8 cellular contexts compared by ENCODE assay signal in genomic region chr11:10302294-10302743, GRCh38. TPM values are rescaled to one million over a fixed set of nuclear protein-coding genes. Genes with fewer than 3 reads are reported as not detected.
DNase-seq lines count a peak whose midpoint lies in the region; ATAC-seq and TF ChIP-seq lines count a peak whose summit lies in the region.

No MANE protein-coding gene starts in this region.

- DNase-seq in CD4-positive, CD25-positive, alpha-beta regulatory T cell: no peak
- no peak for DNase-seq in NB4 (ENCODE audit: low read depth)
- no peak for DNase-seq in coronary artery (ENCODE audit: low spot score)
- DNase-seq in pons (ENCODE audit: low spot score): no peak
- DNase-seq in NCI-H2107 (lab: John Stamatoyannopoulos, UW): no peak
- no peak for DNase-seq in cerebellar nuclear complex (lab: John Stamatoyannopoulos, UW)
- DNase-seq in NCI-H524 (lab: John Stamatoyannopoulos, UW): no peak

- TF ChIP-seq POLR2A in NB4 (IDR thresholded peaks at IDR 0.05; ENCODE audit: extremely low read depth, insufficient read length): no peak

- peaks cover 29% of the 10 kb centered on the region for H3K27me3 ChIP-seq in CD4-positive, CD25-positive, alpha-beta regulatory T cell (ENCODE audit: control insufficient read depth, insufficient read depth, low read length)
- H3K27me3 ChIP-seq in muscle layer of duodenum (ENCODE audit: low read depth, low read length): no peaks in the 10 kb centered on the region

- peak overlapping the region; percentile 90 to 97 (median 92) for H3K27ac Mint-ChIP-seq in CD4-positive, CD25-positive, alpha-beta regulatory T cell

- no peaks in the 10 kb centered on the region for H3K36me3 ChIP-seq in CD4-positive, CD25-positive, alpha-beta regulatory T cell (ENCODE audit: control insufficient read depth, insufficient read depth, low read length)
- H3K36me3 ChIP-seq in muscle layer of duodenum (ENCODE audit: control insufficient read depth in 1 of 2, insufficient read depth in 2 of 2, low read length in 2 of 2): no peaks in the 10 kb centered on the region

- TF ChIP-seq CTCF in NB4 (IDR thresholded peaks at IDR 0.05; ENCODE audit: low read depth, low read length): no peak
- TF ChIP-seq CTCF in coronary artery (IDR thresholded peaks at IDR 0.05): no peak

- H3K27ac ChIP-seq in CD4-positive, CD25-positive, alpha-beta regulatory T cell (ENCODE audit: insufficient read depth, low read length, poor library complexity, severe bottlenecking): peak overlapping the region; percentile 62
- H3K27ac ChIP-seq in coronary artery (peak overlapping the region; percentile 80 to 88), muscle layer of duodenum (ENCODE audit: low read length) (peak overlapping the region; percentile 94)

- H3K4me3 ChIP-seq in CD4-positive, CD25-positive, alpha-beta regulatory T cell (ENCODE audit: low read depth, low read length): peak overlapping the region; percentile 94
- H3K4me3 ChIP-seq in NB4 (ENCODE audit: low read depth, low read length) (peak overlapping the region; percentile 74), coronary artery (peak overlapping the region; percentile 80), muscle layer of duodenum (ENCODE audit: low read depth in 1 of 2, low read length in 2 of 2) (peak overlapping the region; percentile 85 to 89)

- peaks cover 76% of the 10 kb centered on the region for H3K27me3 Mint-ChIP-seq in CD4-positive, CD25-positive, alpha-beta regulatory T cell

- H3K9me3 Mint-ChIP-seq in CD4-positive, CD25-positive, alpha-beta regulatory T cell: peaks cover 0 to 6% (median 0%) of the 10 kb centered on the region in 7 donors

- H3K4me1 Mint-ChIP-seq in CD4-positive, CD25-positive, alpha-beta regulatory T cell: peaks cover 17 to 58% (median 29%) of the 10 kb centered on the region in 4 donors

- peaks cover 44% of the 10 kb centered on the region for H3K4me1 ChIP-seq in CD4-positive, CD25-positive, alpha-beta regulatory T cell (ENCODE audit: control insufficient read depth, insufficient read depth, low read length, poor library complexity, severe bottlenecking)
- H3K4me1 ChIP-seq in muscle layer of duodenum (ENCODE audit: control insufficient read depth in 1 of 2, insufficient read depth in 2 of 2, low read length in 2 of 2): peaks cover 8 to 13% of the 10 kb centered on the region in 2 donors

- ATAC-seq in CD4-positive, CD25-positive, alpha-beta regulatory T cell (ENCODE audit: low read depth in 2 of 2): no peak

- no peaks in the 10 kb centered on the region for H3K36me3 Mint-ChIP-seq in CD4-positive, CD25-positive, alpha-beta regulatory T cell

- peak overlapping the region; percentile 97 to 99 (median 98) for H3K4me3 Mint-ChIP-seq in CD4-positive, CD25-positive, alpha-beta regulatory T cell

- H3K9me3 ChIP-seq in CD4-positive, CD25-positive, alpha-beta regulatory T cell (ENCODE audit: control insufficient read depth in 2 of 2, low read length in 2 of 2): no peaks in the 10 kb centered on the region
- H3K9me3 ChIP-seq in muscle layer of duodenum (ENCODE audit: control insufficient read depth in 1 of 2, low read length in 2 of 2): no peaks in the 10 kb centered on the region

RNA-seq across cellular contexts. Expression of gene ADM, which starts 2.6 kb away (rescaled TPM):
- 0.39 TPM for total RNA-seq in CD4-positive, CD25-positive, alpha-beta regulatory T cell
- not detected for polyA plus RNA-seq in CD4-positive, CD25-positive, alpha-beta regulatory T cell

RNA-seq across cellular contexts. Expression of gene SBF2, which starts 8.3 kb away (rescaled TPM):
- total RNA-seq in CD4-positive, CD25-positive, alpha-beta regulatory T cell: 5.5 TPM
- 1 to 10 TPM; 1.1 to 2.1 (median 1.7) TPM for polyA plus RNA-seq in CD4-positive, CD25-positive, alpha-beta regulatory T cell
